12 cellular contexts compared by ENCODE assay signal in the genomic region with DNA sequence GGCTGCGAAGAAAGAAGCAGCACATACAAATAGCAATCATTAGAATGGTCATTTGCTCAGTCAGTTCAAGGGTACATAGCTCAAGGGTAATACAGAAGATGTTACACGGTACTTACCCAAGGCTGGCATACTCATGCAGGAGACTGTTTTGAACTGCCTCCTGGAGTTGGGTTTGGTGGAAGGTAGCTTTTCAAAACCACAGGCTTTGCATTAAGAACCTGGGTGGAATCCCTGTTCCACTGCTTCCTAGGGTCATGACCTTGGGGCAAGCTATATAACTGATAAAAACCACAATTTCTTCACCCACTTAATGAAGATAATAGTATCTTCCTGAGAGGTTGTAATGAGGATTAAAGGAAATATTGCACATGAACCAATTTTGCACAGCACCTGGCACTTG. TPM values are rescaled to one million over a fixed set of nuclear protein-coding genes. Genes with fewer than 3 reads are reported as not detected.
DNase-seq lines count a peak whose midpoint lies in the region; ATAC-seq, FAIRE-seq and TF ChIP-seq lines count a peak whose summit lies in the region.
"Had no signal": no experiment of that assay in that cellular context is flagged by ENCODE, and none has a peak within 500 bp of the region (broad histone marks: within the 10 kb centered on the region; RNA-seq: fewer than 3 reads in every experiment).

No MANE protein-coding gene starts in this region.

- H3K4me3 ChIP-seq in endothelial cell of umbilical vein (replicated peaks in 1 of 3; ENCODE audit: insufficient read depth in 1 of 3, low read depth in 1 of 3, low read length in 3 of 3) (no peak overlapping the region), osteoblast (ENCODE audit: insufficient read depth, low read length) (no peak overlapping the region)
- H3K4me3 ChIP-seq: lung, SK-N-MC had no signal

- no TSS peak for BruUV-seq in endothelial cell of umbilical vein (replicated peaks; lab: Mats Ljungman, UMichigan)

- H3K27ac ChIP-seq in endothelial cell of umbilical vein (ENCODE audit: insufficient read depth, low read depth, low read length) (peak overlapping the region; percentile 4), osteoblast (ENCODE audit: low read depth, low read length) (no peak overlapping the region)
- H3K27ac ChIP-seq: SK-N-MC had no signal

- H3K27me3 ChIP-seq in endothelial cell of umbilical vein (ENCODE audit: control insufficient read depth in 2 of 2, insufficient read depth in 2 of 2, low read length in 2 of 2) (no peaks in the 10 kb centered on the region), osteoblast (ENCODE audit: insufficient read depth, low read length) (no peaks in the 10 kb centered on the region)

- intact Hi-C loops in endothelial cell of umbilical vein (cut with micrococcal nuclease): loop anchor here (2.0 kb wide), 1 partner anchor 37 kb away; the partner anchor contains the start of gene TBC1D9

- H3K4me1 ChIP-seq in endothelial cell of umbilical vein (ENCODE audit: control insufficient read depth, extremely low read depth, insufficient read depth, low read length) (peaks cover 32% of the 10 kb centered on the region), osteoblast (ENCODE audit: insufficient read depth, low read length) (peaks cover 18% of the 10 kb centered on the region)

- H3K79me2 ChIP-seq in endothelial cell of umbilical vein (ENCODE audit: control insufficient read depth, insufficient read depth, low read length) (peaks cover 12% of the 10 kb centered on the region), osteoblast (ENCODE audit: insufficient read depth, low read length) (peaks cover 19% of the 10 kb centered on the region)

- ATAC-seq in GM18502 (IDR thresholded peaks at IDR 0.05; ENCODE audit: poor library complexity, unreplicated experiment) (peak; percentile 55), GM19463 (IDR thresholded peaks at IDR 0.05; ENCODE audit: unreplicated experiment) (peak; percentile 62), HG02973 (IDR thresholded peaks at IDR 0.05; ENCODE audit: unreplicated experiment) (peak; percentile 52)

- TF ChIP-seq CTCF in endothelial cell of umbilical vein (IDR thresholded peaks at IDR 0.05; ENCODE audit: extremely low read depth in 1 of 2, insufficient read depth in 1 of 2, low read depth in 1 of 2, low read length in 2 of 2) (no peak), GM10248 (IDR thresholded peaks at IDR 0.05; ENCODE audit: control extremely low read depth, extremely low read depth, low read depth, missing control alignments) (no peak), osteoblast (IDR thresholded peaks at IDR 0.05; ENCODE audit: extremely low read depth, low read depth, low read length) (no peak)

- H2AFZ ChIP-seq in endothelial cell of umbilical vein (ENCODE audit: low read depth, low read length): no peak overlapping the region
- H2AFZ ChIP-seq in osteoblast (ENCODE audit: low read length): no peak overlapping the region

- peaks cover 2% of the 10 kb centered on the region for H3K9me1 ChIP-seq in endothelial cell of umbilical vein (replicated peaks; ENCODE audit: control insufficient read depth, extremely low read depth, insufficient read depth, low read length)

- no peak overlapping the region for H3K9ac ChIP-seq in endothelial cell of umbilical vein (replicated peaks; ENCODE audit: extremely low read depth, insufficient read depth, low read length)

- no peak for TF ChIP-seq POLR2A in endothelial cell of umbilical vein (IDR thresholded peaks at IDR 0.05; ENCODE audit: low read depth, low read length)

- POLR2A ChIA-PET in endothelial cell of umbilical vein (lab: Charles Lee) (interaction anchor here (2.3 kb wide), 1 partner anchor 37 kb away, joined by 17 read pairs; the partner anchor contains the start of gene TBC1D9), GM10248 (lab: Yijun Ruan, JAX) (no interaction called here)

- dilution Hi-C loops in endothelial cell of umbilical vein (cut with MboI; ENCODE audit: extremely low pct_ligation_motif_present, low sequenced_read_pairs): no loop called here

- H3K4me2 ChIP-seq in endothelial cell of umbilical vein (ENCODE audit: insufficient read depth, low read length) (no peak overlapping the region), osteoblast (ENCODE audit: insufficient read depth, low read length) (no peak overlapping the region)

- CTCF ChIA-PET in endothelial cell of umbilical vein (lab: Charles Lee) (interaction anchor here (1.1 to 3.5 kb wide), 3 partner anchors 9 to 37 kb away, joined by 4 to 17 read pairs (median 8); partner anchors contain the start of gene TBC1D9), GM10248 (lab: Yijun Ruan, JAX) (interaction anchor here (1.3 to 5.8 kb wide), 5 partner anchors 9 to 80 kb away, joined by 4 to 33 read pairs (median 5); no protein-coding TSS in a partner anchor)

- no peak for FAIRE-seq in endothelial cell of umbilical vein (lab: Jason Lieb, UNC)

- H3K9me3 ChIP-seq in endothelial cell of umbilical vein (replicated peaks; ENCODE audit: control insufficient read depth, insufficient read depth, low read length) (no peaks in the 10 kb centered on the region), osteoblast (ENCODE audit: low read depth, low read length) (no peaks in the 10 kb centered on the region)

- H4K20me1 ChIP-seq in endothelial cell of umbilical vein (replicated peaks; ENCODE audit: control insufficient read depth, extremely low read depth, insufficient read depth, low read length): no peaks in the 10 kb centered on the region
- H4K20me1 ChIP-seq in osteoblast (ENCODE audit: insufficient read depth, low read length): peaks cover 12% of the 10 kb centered on the region

- peaks cover 0 to 2% of the 10 kb centered on the region in 2 experiments for H3K36me3 ChIP-seq in endothelial cell of umbilical vein (ENCODE audit: control insufficient read depth in 2 of 2, extremely low read depth in 1 of 2, insufficient read depth in 2 of 2, low read length in 2 of 2)
- no peaks in the 10 kb centered on the region for H3K36me3 ChIP-seq in osteoblast (ENCODE audit: insufficient read depth, low read length)

- DNase-seq in endothelial cell of umbilical vein (ENCODE audit: low read depth, low spot score) (no peak), GM10248 (ENCODE audit: extremely low spot score) (no peak), GOT3 (lab: John Stamatoyannopoulos, UW) (no peak), osteoblast (ENCODE audit: insufficient read length, low spot score, missing footprints) (no peak), AG08396 (ENCODE audit: low spot score) (no peak)
- DNase-seq: CD8-positive, alpha-beta memory T cell; right cardiac atrium had no signal

TF ChIP-seq in endothelial cell of umbilical vein, 7 proteins besides CTCF, POLR2A, EP300 and RAD21:
- TF ChIP-seq POLR2AphosphoS5 (IDR thresholded peaks at IDR 0.05; ENCODE audit: insufficient read depth, low read depth, low read length) (no peak), EZH2 (IDR thresholded peaks at IDR 0.05; ENCODE audit: borderline replicate concordance, low read depth, low read length, severe bottlenecking) (no peak)

RNA-seq across cellular contexts. Expression of gene TBC1D9, which starts 36.5 kb away (rescaled TPM):
- total RNA-seq in endothelial cell of umbilical vein (43.4 and 45.3 TPM in 2 replicates), osteoblast (19.4 and 19.5 TPM in 2 replicates)
- polyA plus RNA-seq in endothelial cell of umbilical vein: 21.7 and 22.7 TPM in 2 replicates
- polyA plus RNA-seq in endothelial cell of umbilical vein (2011; cell fraction: cytosol; rRNA removed): 23.4 and 25.8 TPM in 2 replicates
- 30.4 and 32.7 TPM in 2 replicates for polyA plus RNA-seq in endothelial cell of umbilical vein (2011; cell fraction: nucleus; rRNA removed)
- polyA plus RNA-seq in endothelial cell of umbilical vein (2012): 32.1 and 38.4 TPM in 2 replicates
- polyA minus RNA-seq in endothelial cell of umbilical vein: 104 and 116 TPM in 2 replicates
- 7.9 TPM for polyA minus RNA-seq in endothelial cell of umbilical vein (2011; cell fraction: cytosol; rRNA and poly(A)+ RNA removed)
- polyA minus RNA-seq in endothelial cell of umbilical vein (2011; cell fraction: nucleus; rRNA and poly(A)+ RNA removed): 85.7 and 121 TPM in 2 replicates
- polyA plus RNA-seq: CD8-positive, alpha-beta memory T cell had no signal
